ENCODE assay signal across 15 cellular contexts in the genomic region with DNA sequence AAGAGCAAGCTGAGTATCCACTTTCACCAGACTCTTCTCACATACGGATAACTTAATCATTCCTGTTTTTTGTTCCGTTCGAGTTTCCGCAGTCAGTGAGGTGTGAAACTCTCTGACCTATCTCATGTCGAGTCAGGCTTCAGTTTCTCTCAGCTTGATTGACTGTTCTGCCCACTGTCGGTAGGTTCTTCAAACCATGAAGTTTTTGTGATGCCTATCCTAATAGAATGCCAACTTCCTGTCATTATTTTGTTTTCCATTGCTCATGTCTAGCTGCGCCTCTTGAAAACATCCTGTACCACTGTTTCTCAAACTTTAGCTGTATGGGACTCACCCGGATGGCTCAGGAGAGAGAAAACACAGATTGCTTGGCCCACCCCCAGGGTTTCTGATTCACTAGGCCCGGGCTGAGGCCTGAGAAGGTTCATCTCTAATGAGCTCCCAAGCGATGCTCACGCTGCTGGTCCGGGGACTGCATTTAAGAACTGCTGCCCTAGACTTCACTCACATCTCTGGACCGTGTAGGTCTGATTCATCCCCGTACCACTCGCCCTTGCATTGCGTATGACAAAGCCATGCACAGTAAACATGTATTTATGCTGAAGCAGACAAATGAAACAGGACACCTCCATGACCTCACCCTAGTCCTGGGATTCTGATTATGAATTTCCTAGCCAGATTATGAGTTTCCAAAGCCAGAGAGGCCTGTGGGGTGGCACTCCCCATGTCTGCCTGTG.
"Had no signal": no experiment of that assay in that cellular context is flagged by ENCODE, and none has a peak within 500 bp of the region (broad histone marks: within the 10 kb centered on the region; RNA-seq: fewer than 3 reads in every experiment).

No MANE protein-coding gene starts in this region.

- DNase-seq: activated naive CD4-positive, alpha-beta T cell; activated naive CD8-positive, alpha-beta T cell treated with anti-CD3 and anti-CD28 coated beads, Interleukin-2, amount 10 ng/mL, durations not matched to agents 7 days and 5 days; activated T-cell treated with anti-CD3 and anti-CD28 coated beads for 4 hours; anterior cingulate cortex; brain microvascular endothelial cell; cortex of kidney; effector CD4-positive, alpha-beta T cell; foreskin keratinocyte; head of caudate nucleus; lower lobe of right lung; stimulated activated CD4-positive, alpha-beta T cell treated with anti-CD3 and anti-CD28 coated beads, Interleukin-1b, Interleukin-23, amount 100 ng/mL, for 48 hours; T-helper 9 cell had no signal

- H3K27me3 ChIP-seq: brain microvascular endothelial cell, foreskin keratinocyte had no signal

- H3K9me3 ChIP-seq: lower lobe of right lung had no signal

- H3K36me3 ChIP-seq: brain microvascular endothelial cell, lower lobe of right lung had no signal

- ATAC-seq: activated CD4-positive, CD25-positive, alpha-beta regulatory T cell treated with anti-CD3 and anti-CD28 coated beads, Interleukin-2, amount 50 U/mL, for 24 hours; foreskin keratinocyte; lower lobe of right lung; stimulated activated effector memory CD8-positive, alpha-beta T cell treated with anti-CD3 and anti-CD28 coated beads, Interleukin-12 subunit alpha, Interleukin-12 subunit beta, amount 100 ng/mL, for 72 hours had no signal

- H3K4me3 Mint-ChIP-seq: activated naive CD8-positive, alpha-beta T cell treated with anti-CD3 and anti-CD28 coated beads, Interleukin-2, amount 10 ng/mL, durations not matched to agents 7 days and 5 days; nephron; stimulated activated effector memory CD8-positive, alpha-beta T cell treated with anti-CD3 and anti-CD28 coated beads, Interleukin-12 subunit alpha, Interleukin-12 subunit beta, amount 100 ng/mL, for 72 hours had no signal

- H3K4me1 ChIP-seq: foreskin keratinocyte, lower lobe of right lung had no signal

- H3K4me1 Mint-ChIP-seq: activated naive CD8-positive, alpha-beta T cell treated with anti-CD3 and anti-CD28 coated beads, Interleukin-2, amount 10 ng/mL, durations not matched to agents 7 days and 5 days; nephron; stimulated activated effector memory CD8-positive, alpha-beta T cell treated with anti-CD3 and anti-CD28 coated beads, Interleukin-12 subunit alpha, Interleukin-12 subunit beta, amount 100 ng/mL, for 72 hours had no signal

- H3K27ac Mint-ChIP-seq: activated naive CD8-positive, alpha-beta T cell treated with anti-CD3 and anti-CD28 coated beads, Interleukin-2, amount 10 ng/mL, durations not matched to agents 7 days and 5 days; nephron; stimulated activated effector memory CD8-positive, alpha-beta T cell treated with anti-CD3 and anti-CD28 coated beads, Interleukin-12 subunit alpha, Interleukin-12 subunit beta, amount 100 ng/mL, for 72 hours had no signal

- H3K36me3 Mint-ChIP-seq: activated naive CD8-positive, alpha-beta T cell treated with anti-CD3 and anti-CD28 coated beads, Interleukin-2, amount 10 ng/mL, durations not matched to agents 7 days and 5 days; stimulated activated effector memory CD8-positive, alpha-beta T cell treated with anti-CD3 and anti-CD28 coated beads, Interleukin-12 subunit alpha, Interleukin-12 subunit beta, amount 100 ng/mL, for 72 hours had no signal

- H3K27ac ChIP-seq: brain microvascular endothelial cell, foreskin keratinocyte, lower lobe of right lung had no signal

- H3K9me3 Mint-ChIP-seq: activated naive CD8-positive, alpha-beta T cell treated with anti-CD3 and anti-CD28 coated beads, Interleukin-2, amount 10 ng/mL, durations not matched to agents 7 days and 5 days; nephron; stimulated activated effector memory CD8-positive, alpha-beta T cell treated with anti-CD3 and anti-CD28 coated beads, Interleukin-12 subunit alpha, Interleukin-12 subunit beta, amount 100 ng/mL, for 72 hours had no signal

- H3K4me3 ChIP-seq: lower lobe of right lung had no signal
